In genomic region chr2:44635725-44636124, GRCh38 we compare ENCODE assay signal across 1 cellular context.
TF ChIP-seq lines count a peak whose summit lies in the region.

No MANE protein-coding gene starts in this region.

TF ChIP-seq in endothelial cell of umbilical vein, 7 proteins besides CTCF, POLR2A, EP300 and RAD21 (continued from another document):
- no peak for TF ChIP-seq POLR2AphosphoS5 (IDR thresholded peaks at IDR 0.05; ENCODE audit: insufficient read depth, low read depth, low read length)
- no peak for TF ChIP-seq FOS (IDR thresholded peaks at IDR 0.05; ENCODE audit: borderline replicate concordance, insufficient read depth, low read length)
- no peak for TF ChIP-seq JUN (IDR thresholded peaks at IDR 0.05; ENCODE audit: borderline replicate concordance, insufficient read depth, insufficient read length, low read depth)
- no peak for TF ChIP-seq MYC (IDR thresholded peaks at IDR 0.05; ENCODE audit: low read depth, low read length)
- no peak for TF ChIP-seq EZH2 (IDR thresholded peaks at IDR 0.05; ENCODE audit: borderline replicate concordance, low read depth, low read length, severe bottlenecking)
